In genomic region chr2:43461461-43462073, GRCh38 we compare ENCODE assay signal across 8 cellular contexts.
A peak's percentile ranks its signal among the peaks of the same experiment; 100 is the strongest.
DNase-seq lines count a peak whose midpoint lies in the region; ATAC-seq and TF ChIP-seq lines count a peak whose summit lies in the region.

No MANE protein-coding gene starts in this region.

- H2BK15ac ChIP-seq in H9 (ENCODE audit: low read depth, low read length): no peak overlapping the region; the same call in 1 of the 2 replicates

- no peak overlapping the region for H4K91ac ChIP-seq in H9 (ENCODE audit: insufficient read length, low read depth, low read length)

- H3K56ac ChIP-seq in H9 (ENCODE audit: insufficient read length, low read depth, low read length): no peak overlapping the region

- no peak overlapping the region for H2BK5ac ChIP-seq in H9 (ENCODE audit: insufficient read length, low read length)

- H3K79me1 ChIP-seq in H9 (ENCODE audit: insufficient read depth, low read depth, low read length, poor library complexity, severe bottlenecking): no peaks in the 10 kb centered on the region

- H3K9ac ChIP-seq in rectal smooth muscle tissue (ENCODE audit: low read length) (no peak overlapping the region), H9 (ENCODE audit: extremely low read depth, insufficient read length, low read length) (no peak overlapping the region)

- WGBS in H9 (ENCODE audit: extremely low coverage, insufficient read length, low lambda C conversion rate): no CpG with 5 or more reads among the region's 3 CpGs

- intact Hi-C loops in posterior cingulate gyrus (cut with DNase I): no loop called here

- no peak overlapping the region for H2BK20ac ChIP-seq in H9 (ENCODE audit: low read depth, low read length, poor library complexity, severe bottlenecking)

- no peaks in the 10 kb centered on the region for H3K23me2 ChIP-seq in H9 (ENCODE audit: insufficient read length, low read depth, low read length, poor library complexity, severe bottlenecking)

- no peak overlapping the region for H2BK120ac ChIP-seq in H9 (ENCODE audit: low read depth, low read length, poor library complexity, severe bottlenecking)

- no peaks in the 10 kb centered on the region for H4K20me1 ChIP-seq in H9 (ENCODE audit: control insufficient read depth, insufficient read depth, insufficient read length)

- peaks cover 4 to 6% of the 10 kb centered on the region in 2 experiments for H3K4me1 Mint-ChIP-seq in H9

- no peak overlapping the region for H4K5ac ChIP-seq in H9 (ENCODE audit: insufficient read length, low read depth, low read length)

- no peak overlapping the region for H4K8ac ChIP-seq in H9 (replicated peaks; ENCODE audit: insufficient read length, low read depth, low read length)

- no peaks in the 10 kb centered on the region for H3K79me2 ChIP-seq in H9 (ENCODE audit: insufficient read depth, low read length)

- H3K4ac ChIP-seq in H9 (ENCODE audit: low read depth, low read length): no peak overlapping the region

- peak; percentile 80 for ATAC-seq in GM18907 (IDR thresholded peaks at IDR 0.05; ENCODE audit: unreplicated experiment)
- peak; percentile 89 for ATAC-seq in HG02798 (IDR thresholded peaks at IDR 0.05; ENCODE audit: poor library complexity, unreplicated experiment)
- ATAC-seq in HG02970 (IDR thresholded peaks at IDR 0.05; ENCODE audit: low FRiP score, unreplicated experiment): no peak

- no peaks in the 10 kb centered on the region for H3K36me3 Mint-ChIP-seq in H9 (ENCODE audit: insufficient read depth in 1 of 3, low read depth in 3 of 3)

- H2AK5ac ChIP-seq in H9 (ENCODE audit: insufficient read length, low read length): no peak overlapping the region

- no peaks in the 10 kb centered on the region for H3K27me3 Mint-ChIP-seq in H9 (ENCODE audit: low read depth)

- no peaks in the 10 kb centered on the region for H3K36me3 ChIP-seq in rectal smooth muscle tissue (ENCODE audit: control insufficient read depth, insufficient read depth, low read length)

- TF ChIP-seq CTCF in H9 (conservative IDR thresholded peaks at IDR 0.05): no peak

- H3K4me1 ChIP-seq in rectal smooth muscle tissue (ENCODE audit: control insufficient read depth, insufficient read depth, low read length) (peaks cover 47% of the 10 kb centered on the region), H9 (ENCODE audit: insufficient read depth, low read length) (no peaks in the 10 kb centered on the region)

- peak overlapping the region in 1 of 3 experiments; percentile 40; a peak in 1 of 7 replicates for H3K27ac Mint-ChIP-seq in H9

- no peak overlapping the region for H2AFZ ChIP-seq in H9 (ENCODE audit: low read length)

- H3T11ph ChIP-seq in H9 (ENCODE audit: low read length): no peak overlapping the region

- no peak overlapping the region for H2BK12ac ChIP-seq in H9 (ENCODE audit: insufficient read length, low read depth, low read length)

- H3K4me2 ChIP-seq in H9 (ENCODE audit: insufficient read depth, insufficient read length, low read length): no peak overlapping the region

- H3K27ac ChIP-seq in rectal smooth muscle tissue (ENCODE audit: low read depth, low read length): peak overlapping the region; percentile 27
- no peak overlapping the region for H3K27ac ChIP-seq in H9 (ENCODE audit: insufficient read length, low read depth, low read length)

- DNase-seq in NOMO-1 treated with dmso at 0.1 percent for 144 hours (lab: John Stamatoyannopoulos, UW; ENCODE audit: unreplicated experiment): peak; percentile 73
- no peak for DNase-seq in kidney glomerular epithelial cell (lab: John Stamatoyannopoulos, UW)
- DNase-seq in posterior cingulate gyrus: no peak
- DNase-seq in H9: no peak

- H3K9me3 Mint-ChIP-seq in H9: no peaks in the 10 kb centered on the region

- no peaks in the 10 kb centered on the region for H3K27me3 ChIP-seq in rectal smooth muscle tissue (ENCODE audit: control insufficient read depth, insufficient read depth, low read length)
- no peaks in the 10 kb centered on the region for H3K27me3 ChIP-seq in H9 (ENCODE audit: insufficient read depth, low read length)

- H3K4me3 Mint-ChIP-seq in H9: no peak overlapping the region

- no peaks in the 10 kb centered on the region for H3K9me3 ChIP-seq in H9 (ENCODE audit: control insufficient read depth, low read depth, low read length)

- no peak overlapping the region for H3K23ac ChIP-seq in H9 (ENCODE audit: insufficient read length, low read depth, low read length)

- H3K18ac ChIP-seq in H9 (ENCODE audit: insufficient read length, low read depth, low read length): no peak overlapping the region

- H3K14ac ChIP-seq in H9 (ENCODE audit: insufficient read depth, low read length): no peak overlapping the region

- no peak overlapping the region for H3K4me3 ChIP-seq in rectal smooth muscle tissue (ENCODE audit: low read length)
